9 cellular contexts compared by ENCODE assay signal in genomic region chr14:99564256-99564902, GRCh38. TPM values are rescaled to one million over a fixed set of nuclear protein-coding genes. Genes with fewer than 3 reads are reported as not detected.
DNase-seq lines count a peak whose midpoint lies in the region; ATAC-seq, FAIRE-seq and TF ChIP-seq lines count a peak whose summit lies in the region.
"Had no signal": no experiment of that assay in that cellular context is flagged by ENCODE, and none has a peak within 500 bp of the region (broad histone marks: within the 10 kb centered on the region; RNA-seq: fewer than 3 reads in every experiment).

No MANE protein-coding gene starts in this region.

- BruUV-seq in K562 (replicated peaks; lab: Mats Ljungman, UMichigan), result no TSS peak
- BruUV-seq in HepG2 (replicated peaks; lab: Mats Ljungman, UMichigan), result no TSS peak

- TF ChIP-seq POLR2A in K562 (conservative IDR thresholded peaks at IDR 0.05), result no peak
- TF ChIP-seq POLR2A in HepG2 (IDR thresholded peaks at IDR 0.05; ENCODE audit: insufficient read depth in 1 of 2, low read depth in 2 of 2, low read length in 2 of 2), result no peak

- intact Hi-C loops in K562 (cut with micrococcal nuclease) (no loop called here), HepG2 (cut with micrococcal nuclease; ENCODE audit: unreplicated experiment) (loop anchor here (5.0 kb wide), 1 partner anchor 63 kb away; no protein-coding TSS in a partner anchor)

- H3K9me3 ChIP-seq in K562 (replicated peaks; ENCODE audit: control insufficient read depth, insufficient read depth, low read depth, low read length) (no peaks in the 10 kb centered on the region), HepG2 (ENCODE audit: low read length) (no peaks in the 10 kb centered on the region)
- H3K9me3 ChIP-seq: SJCRH30 had no signal

- H3K4me1 ChIP-seq in K562 (replicated peaks in 1 of 2; ENCODE audit: control insufficient read depth in 2 of 2, insufficient read depth in 2 of 2, low read length in 2 of 2), result peaks cover 10 to 58% of the 10 kb centered on the region in 2 experiments; a peak in 4 of 5 replicates
- peaks cover 95% of the 10 kb centered on the region for H3K4me1 ChIP-seq in HepG2 (ENCODE audit: insufficient read depth, low read length)

- CTCF ChIA-PET in K562 (lab: Yijun Ruan, JAX; ENCODE audit: low intra/inter-chr PET ratio) (interaction anchor here (1.1 kb wide), 1 partner anchor 65 kb away, joined by 3 read pairs; no protein-coding TSS in a partner anchor), HepG2 (lab: Yijun Ruan, JAX; ENCODE audit: low intra/inter-chr PET ratio, low total read pairs) (no interaction called here)

- TF ChIP-seq CTCF in K562 (IDR thresholded peaks at IDR 0.05 in 2 of 3, conservative IDR thresholded peaks at IDR 0.05 in 1 of 3; ENCODE audit: insufficient read depth in 2 of 3, low read depth in 1 of 3, low read length in 3 of 3) (no peak), HepG2 (CRISPR knock-in tag; IDR thresholded peaks at IDR 0.05) (no peak)

- DNase-seq in NCI-H1694 treated with DMSO at 0.1 percent for 48 hours (lab: John Stamatoyannopoulos, UW) (peak; percentile 79), K562 (ENCODE audit: extremely low read depth in 1 of 4, low spot score in 3 of 4) (no peak), HepG2 (ENCODE audit: low spot score) (peak; percentile 51), ureter (ENCODE audit: low spot score) (peak; percentile 81), NCI-H187 treated with DMSO at 0.1 percent for 48 hours (lab: John Stamatoyannopoulos, UW) (no peak), MV-4-11 (lab: John Stamatoyannopoulos, UW) (no peak)
- DNase-seq: stimulated activated CD4-positive, alpha-beta T cell treated with anti-CD3 and anti-CD28 coated beads, Interleukin-2, amount 100 ng/mL, for 24 hours had no signal

- no peaks in the 10 kb centered on the region for H3K27me3 ChIP-seq in K562 (ENCODE audit: control insufficient read depth in 2 of 2, insufficient read depth in 2 of 2, low read length in 2 of 2)
- no peaks in the 10 kb centered on the region for H3K27me3 ChIP-seq in HepG2 (ENCODE audit: control insufficient read depth in 1 of 2, insufficient read depth in 2 of 2, low read length in 2 of 2)
- H3K27me3 ChIP-seq: SJCRH30 had no signal

- no peak overlapping the region for H3K4me2 ChIP-seq in K562 (ENCODE audit: insufficient read depth, low read length)
- H3K4me2 ChIP-seq in HepG2 (ENCODE audit: low read depth, low read length), result peak overlapping the region; percentile 5; the same call in 1 of the 2 replicates

- TF ChIP-seq EP300 in K562 (IDR thresholded peaks at IDR 0.05; ENCODE audit: low read length) (no peak), HepG2 (IDR thresholded peaks at IDR 0.05; ENCODE audit: low read depth in 2 of 2, low read length in 2 of 2) (no peak), HepG2 (CRISPR knock-in tag; IDR thresholded peaks at IDR 0.05; ENCODE audit: borderline replicate concordance) (no peak)

- POLR2A ChIA-PET in K562 (lab: Yijun Ruan, JAX) (no interaction called here), HepG2 (lab: Yijun Ruan, JAX) (interaction anchor here (1.0 to 2.2 kb wide), 6 partner anchors 8 to 42 kb away, joined by 3 to 8 read pairs (median 7); partner anchors contain the start of gene CCDC85C)

- in situ Hi-C loops in K562 (cut with MboI) (no loop called here), HepG2 (cut with HindIII; ENCODE audit: extremely low pct_ligation_motif_present, low pct_unique_long_range_greater_than_20kb) (no loop called here)

- H3K4me3 ChIP-seq in K562, result no peak overlapping the region
- H3K4me3 ChIP-seq in HepG2 (replicated peaks in 1 of 3; ENCODE audit: insufficient read depth in 1 of 3, low read depth in 2 of 3, low read length in 3 of 3), result no peak overlapping the region
- H3K4me3 ChIP-seq: SJCRH30 had no signal

- TF ChIP-seq RAD21 in K562 (CRISPR knock-in tag; conservative IDR thresholded peaks at IDR 0.05 in 1 of 2, IDR thresholded peaks at IDR 0.05 in 1 of 2) (no peak), HepG2 (CRISPR knock-in tag; IDR thresholded peaks at IDR 0.05) (no peak)

- H3K79me2 ChIP-seq in K562 (ENCODE audit: control insufficient read depth, insufficient read depth, low read length), result 0 out of 3 replicates have a peak, but pooled peaks cover 7% of the 10 kb centered on the region
- peaks cover 95% of the 10 kb centered on the region for H3K79me2 ChIP-seq in HepG2 (ENCODE audit: insufficient read depth, low read length)

- H4K20me1 ChIP-seq in K562 (replicated peaks; ENCODE audit: control insufficient read depth, insufficient read depth, low read length), result peaks cover 51% of the 10 kb centered on the region
- peaks cover 12% of the 10 kb centered on the region for H4K20me1 ChIP-seq in HepG2 (ENCODE audit: insufficient read depth, low read length)

- FAIRE-seq in K562 (lab: Jason Lieb, UNC) (no peak), HepG2 (lab: Jason Lieb, UNC) (no peak)

- H3K27ac ChIP-seq in K562 (ENCODE audit: extremely low read depth, low read depth, low read length) (no peak overlapping the region), HepG2 (ENCODE audit: extremely low read length, insufficient read depth, low read length) (peak overlapping the region; percentile 91)
- H3K27ac ChIP-seq: SJCRH30 had no signal

- ATAC-seq in K562 (no peak), HepG2 (no peak), GM18909 (IDR thresholded peaks at IDR 0.05; ENCODE audit: poor library complexity, unreplicated experiment) (no peak)

- peaks cover 2% of the 10 kb centered on the region for H3K9me1 ChIP-seq in K562 (ENCODE audit: control insufficient read depth, insufficient read depth, low read length)

- H2AFZ ChIP-seq in K562 (ENCODE audit: low read depth, low read length) (no peak overlapping the region), HepG2 (ENCODE audit: low read length) (no peak overlapping the region)

- WGBS in K562 (ENCODE audit: insufficient coverage, low coverage, missing lambda C conversion rate), result 45% methylated on average over 7 of the region's 10 CpGs
- 79% methylated on average over 7 of the region's 10 CpGs for WGBS in HepG2 (ENCODE audit: low lambda C conversion rate)

- H3K9ac ChIP-seq in K562 (ENCODE audit: insufficient read depth in 1 of 2, low read depth in 2 of 2, low read length in 2 of 2) (no peak overlapping the region), HepG2 (ENCODE audit: insufficient read depth, low read depth, low read length) (peak overlapping the region; percentile 25; the same call in 1 of the 2 replicates)

- no peaks in the 10 kb centered on the region for H3K36me3 ChIP-seq in K562 (ENCODE audit: control insufficient read depth, insufficient read depth, low read length)
- peaks cover 0 to 1% of the 10 kb centered on the region in 2 experiments; a peak in 2 of 5 replicates for H3K36me3 ChIP-seq in HepG2 (replicated peaks in 1 of 2; ENCODE audit: control insufficient read depth in 1 of 2, insufficient read depth in 2 of 2, low read length in 2 of 2)
- H3K36me3 ChIP-seq: SJCRH30 had no signal

TF ChIP-seq in K562, 482 proteins besides CTCF, POLR2A, EP300 and RAD21 (continues in another document):
- no peak for TF ChIP-seq NCOA1 (IDR thresholded peaks at IDR 0.05; ENCODE audit: low read depth)
- TF ChIP-seq RBM15 (IDR thresholded peaks at IDR 0.05; ENCODE audit: insufficient read depth, low read length), result no peak

TF ChIP-seq in HepG2, 621 proteins besides CTCF, POLR2A, EP300 and RAD21 (continues in another document):
- TF ChIP-seq ZNF879 (CRISPR knock-in tag; IDR thresholded peaks at IDR 0.05) (no peak), ZNF331 (CRISPR knock-in tag; IDR thresholded peaks at IDR 0.05) (no peak)

RNA-seq across cellular contexts. Expression of gene CCDC85C, which starts 39.6 kb away (rescaled TPM):
- total RNA-seq in K562 (2011; cell fraction: chromatin; rRNA removed; ENCODE audit: low replicate concordance), result 5.9 and 10.4 TPM in 2 replicates
- 5.2 and 5.5 TPM in 2 replicates for total RNA-seq in K562 (2011; cell fraction: nucleolus; rRNA removed)
- 5.1 and 5.3 TPM in 2 replicates for total RNA-seq in K562 (2011; cell fraction: nucleoplasm; rRNA removed)
- total RNA-seq in K562 (2014; rRNA removed) (6.3 and 13.5 TPM in 2 replicates), K562 (2014; rRNA removed; fragmentation: Illumina TruSeq; extraction: Trizol) (3.7 and 5.2 TPM in 2 replicates), K562 (2015; rRNA removed; fragmentation: Illumina TruSeq; extraction: Trizol) (7.0 and 7.2 TPM in 2 replicates), K562 (2021) (22.0 and 22.7 TPM in 2 replicates), HepG2 (2016; rRNA removed; fragmentation: Illumina TruSeq; extraction: Trizol) (43.8 and 47.6 TPM in 2 replicates), ureter (30.1 TPM)
- polyA plus RNA-seq in K562 (2011; rRNA removed) (4.2 and 5.4 TPM in 2 replicates), K562 (2014; fragmentation: Illumina TruSeq; extraction: Trizol) (6.8 and 12.3 TPM in 2 replicates), K562 (2014; fragmentation: Nextera tagmentation; extraction: Ambion mirVana) (under 1 TPM; 0.18 to 0.27 TPM), K562 (2014; rRNA removed) (7.2 and 9.7 TPM in 2 replicates), HepG2 (2011; rRNA removed) (18.8 and 30.3 TPM in 2 replicates)
- 4.8 and 12.5 TPM in 2 replicates for polyA plus RNA-seq in K562 (2011; cell fraction: cytosol; rRNA removed)
- polyA plus RNA-seq in K562 (2011; cell fraction: nucleus; rRNA removed), result 5.2 and 10.5 TPM in 2 replicates
- polyA plus RNA-seq in K562 (2012), result 7.1 and 9.7 TPM in 2 replicates
- polyA minus RNA-seq in K562 (2011; rRNA and poly(A)+ RNA removed), result 4.5 and 5.3 TPM in 2 replicates
- polyA minus RNA-seq in K562 (2011; cell fraction: cytosol; rRNA and poly(A)+ RNA removed), result 13.7 TPM in 2 replicates
- polyA minus RNA-seq in K562 (2011; cell fraction: nucleus; rRNA and poly(A)+ RNA removed), result 1.8 and 3.0 TPM in 2 replicates
- 4.3 and 4.6 TPM in 2 replicates for total RNA-seq in HepG2 (2016; cell fraction: cytosol; rRNA removed; fragmentation: Illumina TruSeq; extraction: Trizol; ENCODE audit: low read depth)
- total RNA-seq in HepG2 (2016; cell fraction: insoluble cytoplasmic fraction; rRNA removed; fragmentation: Illumina TruSeq; extraction: Trizol), result 33.8 and 47.0 TPM in 2 replicates
- total RNA-seq in HepG2 (2016; cell fraction: membrane; rRNA removed; fragmentation: Illumina TruSeq; extraction: Trizol), result 30.8 and 30.9 TPM in 2 replicates
- total RNA-seq in HepG2 (2016; cell fraction: nucleus; rRNA removed; fragmentation: Illumina TruSeq; extraction: Trizol), result 23.1 and 29.3 TPM in 2 replicates
- polyA plus RNA-seq in HepG2 (2011; cell fraction: cytosol; rRNA removed), result 21.2 and 24.0 TPM in 2 replicates
- polyA plus RNA-seq in HepG2 (2011; cell fraction: nucleus; rRNA removed), result 30.3 and 32.6 TPM in 2 replicates
- 41.6 and 57.3 TPM in 2 replicates for polyA plus RNA-seq in HepG2 (2012)
- polyA plus RNA-seq in HepG2 (2016; cell fraction: cytosol; fragmentation: Illumina TruSeq; extraction: Trizol; ENCODE audit: low read depth), result 4.1 and 4.6 TPM in 2 replicates
- 36.1 and 43.0 TPM in 2 replicates for polyA plus RNA-seq in HepG2 (2016; cell fraction: insoluble cytoplasmic fraction; fragmentation: Illumina TruSeq; extraction: Trizol; ENCODE audit: low read depth)
- polyA plus RNA-seq in HepG2 (2016; cell fraction: membrane; fragmentation: Illumina TruSeq; extraction: Trizol; ENCODE audit: low read depth), result 18.9 and 20.2 TPM in 2 replicates
- 40.1 and 40.7 TPM in 2 replicates for polyA plus RNA-seq in HepG2 (2016; cell fraction: nucleus; fragmentation: Illumina TruSeq; extraction: Trizol; ENCODE audit: insufficient read depth, low read depth)
- 44.2 and 114 TPM in 2 replicates for polyA minus RNA-seq in HepG2 (2011; rRNA and poly(A)+ RNA removed; ENCODE audit: low replicate concordance)
- polyA minus RNA-seq in HepG2 (2011; cell fraction: cytosol; rRNA and poly(A)+ RNA removed), result 33.8 and 37.6 TPM in 2 replicates
- 11.8 and 12.0 TPM in 2 replicates for polyA minus RNA-seq in HepG2 (2011; cell fraction: nucleus; rRNA and poly(A)+ RNA removed)

Comparison
In these comparisons a context has a peak if more than half of its experiments do, and no peak if none do; other contexts are left out.
1. DNase-seq: peak in NCI-H1694 treated with DMSO at 0.1 percent for 48 hours (single experiment), HepG2 (single experiment) and ureter (single experiment); none in K562 (0 of 4), NCI-H187 treated with DMSO at 0.1 percent for 48 hours (single experiment) and MV-4-11 (single experiment).